8 cellular contexts compared by ENCODE assay signal in the genomic region with DNA sequence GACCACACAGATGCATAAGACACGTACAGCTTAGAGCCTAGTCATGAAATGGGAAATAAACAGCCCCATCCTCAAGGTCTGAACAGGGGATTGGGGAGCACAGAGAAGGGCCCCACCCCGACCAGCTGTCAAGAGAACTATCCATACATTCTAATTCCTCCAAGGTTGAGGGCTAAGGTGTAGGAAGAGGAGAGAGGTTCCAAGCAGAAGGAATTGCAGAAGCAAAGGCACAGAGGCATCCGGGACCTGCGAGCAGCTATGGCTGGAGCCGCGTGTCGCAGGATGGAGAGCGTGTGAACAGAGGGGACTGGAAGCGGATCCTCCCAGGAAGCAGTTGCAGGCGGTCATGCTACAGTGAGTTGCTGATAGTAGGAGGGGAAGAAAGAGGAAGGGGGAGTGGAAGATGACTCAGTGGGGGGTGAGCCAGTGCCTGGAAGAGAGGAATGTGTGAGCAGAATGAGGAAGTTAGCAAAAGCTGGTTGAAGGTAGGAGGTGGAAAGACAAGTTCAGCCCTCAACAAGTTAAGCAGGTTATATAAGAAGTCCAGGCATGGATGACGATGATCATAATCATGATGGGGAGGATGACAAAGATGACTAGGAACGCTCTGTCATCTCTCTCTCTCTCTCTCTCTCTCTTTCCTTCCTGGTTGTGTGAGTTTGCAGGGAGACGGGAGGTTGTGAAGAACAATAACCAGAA.
A peak's percentile ranks its signal among the peaks of the same experiment; 100 is the strongest.
DNase-seq lines count a peak whose midpoint lies in the region; ATAC-seq, FAIRE-seq and TF ChIP-seq lines count a peak whose summit lies in the region.

No MANE protein-coding gene starts in this region.

- no peak for FAIRE-seq in H54 (lab: Jason Lieb, UNC)

- H3K36me3 Mint-ChIP-seq in CD4-positive, alpha-beta T cell (ENCODE audit: low read depth), result no peaks in the 10 kb centered on the region

- CTCF ChIA-PET in CD4-positive, alpha-beta T cell (lab: Charles Lee), result interaction anchor here (1.3 kb wide), 1 partner anchor 24 kb away, joined by 4 read pairs; no protein-coding TSS in a partner anchor

- no peaks in the 10 kb centered on the region for H3K27me3 Mint-ChIP-seq in CD4-positive, alpha-beta T cell

- no peak for TF ChIP-seq POLR2A in H54 (IDR thresholded peaks at IDR 0.05; ENCODE audit: low read depth, low read length)

- H3K27ac ChIP-seq in neutrophil, result peak overlapping the region; percentile 91
- H3K27ac ChIP-seq in CD4-positive, alpha-beta T cell (ENCODE audit: low read depth, low read length), result no peak overlapping the region

- intact Hi-C loops in CD4-positive, alpha-beta T cell (cut with DNase I, micrococcal nuclease), result no loop called here

- H3K27me3 ChIP-seq in neutrophil, result no peaks in the 10 kb centered on the region
- H3K27me3 ChIP-seq in CD4-positive, alpha-beta T cell (ENCODE audit: control insufficient read depth, insufficient read depth, low read length), result no peaks in the 10 kb centered on the region

- H3K9me3 ChIP-seq in neutrophil, result no peaks in the 10 kb centered on the region
- no peaks in the 10 kb centered on the region for H3K9me3 ChIP-seq in CD4-positive, alpha-beta T cell (ENCODE audit: control insufficient read depth, low read length)

- no peaks in the 10 kb centered on the region for H3K9me3 Mint-ChIP-seq in CD4-positive, alpha-beta T cell

- H3K4me3 Mint-ChIP-seq in CD4-positive, alpha-beta T cell, result no peak overlapping the region

- TF ChIP-seq CTCF in fibroblast of pulmonary artery (IDR thresholded peaks at IDR 0.05; ENCODE audit: low read length, missing control alignments), result no peak
- TF ChIP-seq CTCF in neutrophil (IDR thresholded peaks at IDR 0.05), result no peak
- TF ChIP-seq CTCF in CD4-positive, alpha-beta T cell (IDR thresholded peaks at IDR 0.05), result no peak

- H3K4me1 Mint-ChIP-seq in CD4-positive, alpha-beta T cell (ENCODE audit: low read depth), result peaks cover 41% of the 10 kb centered on the region

- no peak for ATAC-seq in CD4-positive, alpha-beta T cell (ENCODE audit: poor library complexity)
- ATAC-seq in GM21737 (IDR thresholded peaks at IDR 0.05; ENCODE audit: unreplicated experiment) (no peak), HG03196 (IDR thresholded peaks at IDR 0.05; ENCODE audit: unreplicated experiment) (no peak), GM19351 (IDR thresholded peaks at IDR 0.05; ENCODE audit: unreplicated experiment) (no peak)

- DNase-seq in H54 (ENCODE audit: insufficient read length, low spot score), result peak; percentile 16
- DNase-seq in SK-N-DZ (ENCODE audit: low spot score), result peak; percentile 65
- DNase-seq in fibroblast of pulmonary artery (ENCODE audit: low read depth), result peak; percentile 90
- DNase-seq in CD4-positive, alpha-beta T cell, result no peak

- no peaks in the 10 kb centered on the region for H3K36me3 ChIP-seq in neutrophil

- no peak overlapping the region for H3K4me3 ChIP-seq in fibroblast of pulmonary artery (replicated peaks; ENCODE audit: low read depth, low read length)
- peak overlapping the region; percentile 30 to 55 for H3K4me3 ChIP-seq in neutrophil (ENCODE audit: low read depth in 1 of 2, low read length in 1 of 2)

- H3K27ac Mint-ChIP-seq in CD4-positive, alpha-beta T cell, result no peak overlapping the region

- peaks cover 92 to 99% of the 10 kb centered on the region in 2 experiments for H3K4me1 ChIP-seq in neutrophil (ENCODE audit: control insufficient read depth in 1 of 2, insufficient read depth in 1 of 2, low read depth in 1 of 2, low read length in 1 of 2)

- POLR2A ChIA-PET in CD4-positive, alpha-beta T cell (lab: Charles Lee), result no interaction called here

Comparison
In these comparisons a context has a peak if more than half of its experiments do, and no peak if none do; other contexts are left out.
1. DNase-seq: peak in H54 (single experiment), SK-N-DZ (single experiment) and fibroblast of pulmonary artery (single experiment); none in CD4-positive, alpha-beta T cell (0 of 10).